Comparison of ENCODE assay signal across 8 cellular contexts in the genomic region with DNA sequence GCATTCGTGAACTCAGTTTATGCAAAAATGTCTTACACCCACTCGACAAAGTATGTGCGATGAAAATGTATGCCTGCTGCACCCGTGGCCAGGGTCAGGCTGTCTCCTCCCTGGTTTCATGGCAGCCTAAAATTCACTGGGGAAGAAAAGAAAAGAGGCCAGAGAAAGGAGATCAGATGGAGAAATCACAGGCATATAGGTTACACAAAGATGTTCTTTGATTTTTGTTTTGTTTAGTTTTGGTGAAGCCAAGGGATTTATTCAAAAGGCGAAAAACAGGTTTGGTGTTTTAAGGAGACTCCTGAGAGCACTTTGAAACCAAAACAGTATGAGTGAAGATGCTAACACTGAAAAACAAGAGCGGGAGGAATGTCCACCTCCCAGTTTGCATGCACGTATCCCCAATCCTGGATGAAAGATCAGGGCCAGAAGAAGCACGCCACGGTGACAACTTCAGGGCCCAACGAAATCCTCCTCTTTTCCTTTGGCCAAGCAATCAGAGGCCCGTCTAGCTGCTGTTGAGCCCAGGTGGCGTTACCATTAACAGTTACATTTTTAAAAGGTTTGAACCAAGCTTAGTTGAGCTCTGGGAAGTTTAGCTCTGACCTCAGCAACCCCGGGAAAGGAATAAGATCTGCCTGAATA. TPM values are rescaled to one million over a fixed set of nuclear protein-coding genes. Genes with fewer than 3 reads are reported as not detected.
A peak's percentile ranks its signal among the peaks of the same experiment; 100 is the strongest.
DNase-seq lines count a peak whose midpoint lies in the region; TF ChIP-seq lines count a peak whose summit lies in the region.

No MANE protein-coding gene starts in this region.

- H3K27ac ChIP-seq in dorsolateral prefrontal cortex (peak overlapping the region in 58 of 59 donors; percentile 23 to 98 (median 92)), neuronal stem cell (replicated peaks; ENCODE audit: low read length) (peak overlapping the region; percentile 92)

- H3K14ac ChIP-seq in neuronal stem cell (ENCODE audit: low read length) = no peak overlapping the region

- H2AK5ac ChIP-seq in neuronal stem cell (ENCODE audit: low read depth, low read length) = no peak overlapping the region

- H3K18ac ChIP-seq in neuronal stem cell (ENCODE audit: low read length) = no peak overlapping the region

- POLR2A ChIA-PET in GM10248 (lab: Yijun Ruan, JAX) = no interaction called here

- H3K27me3 ChIP-seq in dorsolateral prefrontal cortex (no peaks in the 10 kb centered on the region), neuronal stem cell (ENCODE audit: control insufficient read depth in 3 of 3, insufficient read depth in 3 of 3, low read depth in 1 of 3, low read length in 3 of 3) (peaks cover 0 to 4% (median 0%) of the 10 kb centered on the region in 3 experiments)

- no peaks in the 10 kb centered on the region for H3K36me3 ChIP-seq in neuronal stem cell (replicated peaks in 1 of 2; ENCODE audit: control insufficient read depth in 2 of 2, insufficient read depth in 2 of 2, low read length in 2 of 2)

- no peak overlapping the region for H2BK120ac ChIP-seq in neuronal stem cell (ENCODE audit: low read depth, low read length)

- H3K9ac ChIP-seq in neuronal stem cell (ENCODE audit: low read depth, low read length, poor library complexity) = no peak overlapping the region

- H3K23ac ChIP-seq in neuronal stem cell (ENCODE audit: low read depth, low read length, poor library complexity) = no peak overlapping the region

- intact Hi-C loops in dorsolateral prefrontal cortex (cut with DNase I) = loop anchor here (2.0 to 10.0 kb wide), 3 partner anchors 32 to 64 kb away; no protein-coding TSS in a partner anchor

- WGBS in neuronal stem cell (ENCODE audit: extremely low coverage in 2 of 2, insufficient read length in 2 of 2, insufficient replicate concordance in 1 of 2), 2 donors = no CpG with 5 or more reads among the region's 13 CpGs

- H3K4ac ChIP-seq in neuronal stem cell (ENCODE audit: low read length) = no peak overlapping the region

- peaks cover 0 to 4% of the 10 kb centered on the region in 2 donors for H3K4me1 ChIP-seq in neuronal stem cell (ENCODE audit: control insufficient read depth in 2 of 2, insufficient read depth in 1 of 2, low read depth in 1 of 2, low read length in 2 of 2)

- H3K4me3 ChIP-seq in NB4 (ENCODE audit: low read depth, low read length) (peak overlapping the region; percentile 72), dorsolateral prefrontal cortex (peak overlapping the region; percentile 65 to 95 (median 81)), neuronal stem cell (ENCODE audit: low read length in 2 of 2) (peak overlapping the region; percentile 73 to 86)

- no peak overlapping the region for H4K91ac ChIP-seq in neuronal stem cell (ENCODE audit: low read depth, low read length, poor library complexity)

- CTCF ChIA-PET in GM10248 (lab: Yijun Ruan, JAX) = interaction anchor here (1.1 kb wide), 1 partner anchor 62 kb away, joined by 3 read pairs; no protein-coding TSS in a partner anchor

- TF ChIP-seq CTCF in GM10248 (IDR thresholded peaks at IDR 0.05; ENCODE audit: control extremely low read depth, extremely low read depth, low read depth, missing control alignments) (no peak), NB4 (IDR thresholded peaks at IDR 0.05; ENCODE audit: low read depth, low read length) (no peak), dorsolateral prefrontal cortex (IDR thresholded peaks at IDR 0.05 in 54 of 56, conservative IDR thresholded peaks at IDR 0.05 in 2 of 56; ENCODE audit: low read depth in 1 of 56, partially characterized antibody in 56 of 56) (no peak)

- no peak overlapping the region for H2BK12ac ChIP-seq in neuronal stem cell (ENCODE audit: low read length)

- no peak overlapping the region for H4K8ac ChIP-seq in neuronal stem cell (ENCODE audit: low read depth, low read length)

- H2BK5ac ChIP-seq in neuronal stem cell (ENCODE audit: low read length) = no peak overlapping the region

- peak overlapping the region; percentile 98 for H2AFZ ChIP-seq in neuronal stem cell (ENCODE audit: low read length)

- no peaks in the 10 kb centered on the region for H3K79me1 ChIP-seq in neuronal stem cell (ENCODE audit: low read depth, low read length)

- H3K4me2 ChIP-seq in neuronal stem cell (ENCODE audit: insufficient read depth, low read length, poor library complexity, severe bottlenecking) = peak overlapping the region; percentile 96

- H2BK15ac ChIP-seq in neuronal stem cell (ENCODE audit: low read length) = no peak overlapping the region

- peak; percentile 10 for DNase-seq in GM10248 (ENCODE audit: extremely low spot score)
- peak; percentile 14 for DNase-seq in NB4 (ENCODE audit: low read depth)
- no peak for DNase-seq in dorsolateral prefrontal cortex
- no peak for DNase-seq in neuronal stem cell (ENCODE audit: low spot score)
- no peak for DNase-seq in SIG-M5 (lab: John Stamatoyannopoulos, UW)
- DNase-seq in midbrain (lab: John Stamatoyannopoulos, UW) = no peak
- DNase-seq in HPDE6-E6E7 (ENCODE audit: extremely low spot score) = no peak
- no peak for DNase-seq in COR-L47 (lab: John Stamatoyannopoulos, UW)

- no peaks in the 10 kb centered on the region for H3K9me3 ChIP-seq in neuronal stem cell (replicated peaks in 1 of 2; ENCODE audit: control insufficient read depth in 2 of 2, insufficient read depth in 1 of 2, low read depth in 1 of 2, low read length in 2 of 2)

- no peak for TF ChIP-seq POLR2A in NB4 (IDR thresholded peaks at IDR 0.05; ENCODE audit: extremely low read depth, insufficient read length)

RNA-seq across cellular contexts. Expression of a gene that starts 1.0 kb away (rescaled TPM):
- 100 to 1,000 TPM in 28 of 120 experiments, 10 to 100 TPM in 92; 27.5 to 131 (median 86.0) TPM for total RNA-seq in dorsolateral prefrontal cortex
- 11.3 TPM for polyA plus RNA-seq in neuronal stem cell (2013, experiment 1 of 2)
- polyA plus RNA-seq in neuronal stem cell (2013, experiment 2 of 2) = 11.8 TPM

Comparison
In these comparisons a context has a peak if more than half of its experiments do, and no peak if none do; other contexts are left out.
1. DNase-seq: peak in GM10248 (single experiment) and NB4 (single experiment); none in dorsolateral prefrontal cortex (0 of 10), neuronal stem cell (single experiment), SIG-M5 (single experiment), midbrain (single experiment), HPDE6-E6E7 (single experiment) and COR-L47 (single experiment).
2. Peak in every context shown above with its lines, with median percentiles within 50 percentile points of each other: H3K4me3 ChIP-seq.